ENCODE assay signal across 1 cellular context in the genomic region with DNA sequence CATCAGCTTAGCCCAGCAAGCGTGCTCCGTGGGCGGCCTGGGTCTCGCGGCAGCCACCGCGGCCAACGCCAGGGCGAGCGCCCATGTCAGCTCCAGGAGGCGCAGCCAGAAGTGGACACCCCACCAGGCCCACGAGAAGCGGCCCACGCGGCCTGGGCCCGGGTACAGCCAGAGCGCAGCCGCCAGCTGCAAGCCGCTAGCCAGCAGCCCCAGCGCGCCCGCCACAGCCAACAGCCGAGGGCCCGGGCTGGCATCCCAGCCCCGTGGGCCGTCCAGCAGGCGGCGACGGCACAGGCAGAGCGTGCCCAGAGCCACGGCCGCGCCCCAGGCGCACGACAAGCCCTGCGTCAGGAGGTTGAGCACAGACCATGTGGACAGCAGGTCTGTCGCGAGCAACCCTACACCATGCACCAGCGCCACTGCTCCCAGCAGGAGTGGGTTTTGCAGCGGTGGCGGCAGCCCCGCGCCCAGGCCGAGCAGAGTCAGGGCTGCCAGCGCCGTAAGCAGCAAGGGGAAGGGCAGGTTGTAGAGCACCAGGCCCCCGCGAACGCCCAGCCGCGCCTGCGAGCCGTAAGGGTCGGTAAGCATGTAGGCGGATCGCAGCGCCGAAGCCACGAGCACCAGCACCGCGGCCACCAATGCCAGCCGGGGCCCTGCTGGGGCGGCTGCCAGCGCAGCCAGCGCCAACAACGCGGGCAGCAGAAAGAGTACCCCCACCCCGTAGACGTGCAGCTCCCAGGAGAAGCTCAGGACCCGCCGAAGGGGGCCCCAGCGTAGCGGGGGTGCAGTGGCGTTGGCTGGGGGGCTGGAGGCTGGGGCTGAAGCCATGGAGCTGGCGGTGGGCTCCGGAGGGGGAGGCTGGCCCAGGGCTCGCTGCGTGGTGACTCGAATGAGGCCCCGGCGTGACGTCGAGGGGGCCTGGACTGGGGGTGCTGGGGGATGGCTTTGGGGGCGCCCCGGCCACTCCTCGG.
A peak's percentile ranks its signal among the peaks of the same experiment; 100 is the strongest.
TF ChIP-seq lines count a peak whose summit lies in the region.

No MANE protein-coding gene starts in this region.

TF ChIP-seq in WTC11, 78 proteins besides CTCF, POLR2A, EP300 and RAD21 (continued from another document):
- TF ChIP-seq, protein P1, sequence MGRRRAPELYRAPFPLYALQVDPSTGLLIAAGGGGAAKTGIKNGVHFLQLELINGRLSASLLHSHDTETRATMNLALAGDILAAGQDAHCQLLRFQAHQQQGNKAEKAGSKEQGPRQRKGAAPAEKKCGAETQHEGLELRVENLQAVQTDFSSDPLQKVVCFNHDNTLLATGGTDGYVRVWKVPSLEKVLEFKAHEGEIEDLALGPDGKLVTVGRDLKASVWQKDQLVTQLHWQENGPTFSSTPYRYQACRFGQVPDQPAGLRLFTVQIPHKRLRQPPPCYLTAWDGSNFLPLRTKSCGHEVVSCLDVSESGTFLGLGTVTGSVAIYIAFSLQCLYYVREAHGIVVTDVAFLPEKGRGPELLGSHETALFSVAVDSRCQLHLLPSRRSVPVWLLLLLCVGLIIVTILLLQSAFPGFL (CRISPR knock-in tag; IDR thresholded peaks at IDR 0.05; ENCODE audit: borderline replicate concordance): peak; percentile 19; the same call in 1 of the 2 replicates
- TF ChIP-seq NFYB (CRISPR knock-in tag; conservative IDR thresholded peaks at IDR 0.05; ENCODE audit: low read depth): 0 out of 2 replicates have a peak, but pooled peaks have one; percentile 12
- TF ChIP-seq, protein P2, sequence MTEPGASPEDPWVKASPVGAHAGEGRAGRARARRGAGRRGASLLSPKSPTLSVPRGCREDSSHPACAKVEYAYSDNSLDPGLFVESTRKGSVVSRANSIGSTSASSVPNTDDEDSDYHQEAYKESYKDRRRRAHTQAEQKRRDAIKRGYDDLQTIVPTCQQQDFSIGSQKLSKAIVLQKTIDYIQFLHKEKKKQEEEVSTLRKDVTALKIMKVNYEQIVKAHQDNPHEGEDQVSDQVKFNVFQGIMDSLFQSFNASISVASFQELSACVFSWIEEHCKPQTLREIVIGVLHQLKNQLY (CRISPR knock-in tag; IDR thresholded peaks at IDR 0.05): 0 out of 2 replicates have a peak, but pooled peaks have one; percentile 27
- TF ChIP-seq ATF1 (CRISPR knock-in tag; IDR thresholded peaks at IDR 0.05): no peak
- TF ChIP-seq, protein P3, sequence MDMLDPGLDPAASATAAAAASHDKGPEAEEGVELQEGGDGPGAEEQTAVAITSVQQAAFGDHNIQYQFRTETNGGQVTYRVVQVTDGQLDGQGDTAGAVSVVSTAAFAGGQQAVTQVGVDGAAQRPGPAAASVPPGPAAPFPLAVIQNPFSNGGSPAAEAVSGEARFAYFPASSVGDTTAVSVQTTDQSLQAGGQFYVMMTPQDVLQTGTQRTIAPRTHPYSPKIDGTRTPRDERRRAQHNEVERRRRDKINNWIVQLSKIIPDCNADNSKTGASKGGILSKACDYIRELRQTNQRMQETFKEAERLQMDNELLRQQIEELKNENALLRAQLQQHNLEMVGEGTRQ (CRISPR knock-in tag; IDR thresholded peaks at IDR 0.05): peak; percentile 55; the same call in 1 of the 2 replicates
- TF ChIP-seq, protein P4, sequence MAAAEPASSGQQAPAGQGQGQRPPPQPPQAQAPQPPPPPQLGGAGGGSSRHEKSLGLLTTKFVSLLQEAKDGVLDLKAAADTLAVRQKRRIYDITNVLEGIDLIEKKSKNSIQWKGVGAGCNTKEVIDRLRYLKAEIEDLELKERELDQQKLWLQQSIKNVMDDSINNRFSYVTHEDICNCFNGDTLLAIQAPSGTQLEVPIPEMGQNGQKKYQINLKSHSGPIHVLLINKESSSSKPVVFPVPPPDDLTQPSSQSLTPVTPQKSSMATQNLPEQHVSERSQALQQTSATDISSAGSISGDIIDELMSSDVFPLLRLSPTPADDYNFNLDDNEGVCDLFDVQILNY (CRISPR knock-in tag; IDR thresholded peaks at IDR 0.05): peak; percentile 61; the same call in 1 of the 2 replicates
- 0 out of 2 replicates have a peak, but pooled peaks have one; percentile 22 for TF ChIP-seq CREB1 (CRISPR knock-in tag; IDR thresholded peaks at IDR 0.05)
- no peak for TF ChIP-seq CREM (CRISPR knock-in tag; IDR thresholded peaks at IDR 0.05)
- TF ChIP-seq ZNF396 (CRISPR knock-in tag; IDR thresholded peaks at IDR 0.05; ENCODE audit: borderline replicate concordance): no peak
- TF ChIP-seq NFE2L1 (CRISPR knock-in tag; IDR thresholded peaks at IDR 0.05): peak; percentile 70; the same call in 1 of the 2 replicates
- TF ChIP-seq, protein P5, sequence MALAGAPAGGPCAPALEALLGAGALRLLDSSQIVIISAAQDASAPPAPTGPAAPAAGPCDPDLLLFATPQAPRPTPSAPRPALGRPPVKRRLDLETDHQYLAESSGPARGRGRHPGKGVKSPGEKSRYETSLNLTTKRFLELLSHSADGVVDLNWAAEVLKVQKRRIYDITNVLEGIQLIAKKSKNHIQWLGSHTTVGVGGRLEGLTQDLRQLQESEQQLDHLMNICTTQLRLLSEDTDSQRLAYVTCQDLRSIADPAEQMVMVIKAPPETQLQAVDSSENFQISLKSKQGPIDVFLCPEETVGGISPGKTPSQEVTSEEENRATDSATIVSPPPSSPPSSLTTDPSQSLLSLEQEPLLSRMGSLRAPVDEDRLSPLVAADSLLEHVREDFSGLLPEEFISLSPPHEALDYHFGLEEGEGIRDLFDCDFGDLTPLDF (CRISPR knock-in tag; IDR thresholded peaks at IDR 0.05): no peak
- TF ChIP-seq, protein P6, sequence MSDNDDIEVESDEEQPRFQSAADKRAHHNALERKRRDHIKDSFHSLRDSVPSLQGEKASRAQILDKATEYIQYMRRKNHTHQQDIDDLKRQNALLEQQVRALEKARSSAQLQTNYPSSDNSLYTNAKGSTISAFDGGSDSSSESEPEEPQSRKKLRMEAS (CRISPR knock-in tag; IDR thresholded peaks at IDR 0.05): peak; percentile 81
- TF ChIP-seq, protein P7, sequence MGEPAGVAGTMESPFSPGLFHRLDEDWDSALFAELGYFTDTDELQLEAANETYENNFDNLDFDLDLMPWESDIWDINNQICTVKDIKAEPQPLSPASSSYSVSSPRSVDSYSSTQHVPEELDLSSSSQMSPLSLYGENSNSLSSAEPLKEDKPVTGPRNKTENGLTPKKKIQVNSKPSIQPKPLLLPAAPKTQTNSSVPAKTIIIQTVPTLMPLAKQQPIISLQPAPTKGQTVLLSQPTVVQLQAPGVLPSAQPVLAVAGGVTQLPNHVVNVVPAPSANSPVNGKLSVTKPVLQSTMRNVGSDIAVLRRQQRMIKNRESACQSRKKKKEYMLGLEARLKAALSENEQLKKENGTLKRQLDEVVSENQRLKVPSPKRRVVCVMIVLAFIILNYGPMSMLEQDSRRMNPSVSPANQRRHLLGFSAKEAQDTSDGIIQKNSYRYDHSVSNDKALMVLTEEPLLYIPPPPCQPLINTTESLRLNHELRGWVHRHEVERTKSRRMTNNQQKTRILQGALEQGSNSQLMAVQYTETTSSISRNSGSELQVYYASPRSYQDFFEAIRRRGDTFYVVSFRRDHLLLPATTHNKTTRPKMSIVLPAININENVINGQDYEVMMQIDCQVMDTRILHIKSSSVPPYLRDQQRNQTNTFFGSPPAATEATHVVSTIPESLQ (CRISPR knock-in tag; IDR thresholded peaks at IDR 0.05): no peak
- TF ChIP-seq TP53 (CRISPR knock-in tag; IDR thresholded peaks at IDR 0.05): 0 out of 2 replicates have a peak, but pooled peaks have one; percentile 52
- TF ChIP-seq, protein P8, sequence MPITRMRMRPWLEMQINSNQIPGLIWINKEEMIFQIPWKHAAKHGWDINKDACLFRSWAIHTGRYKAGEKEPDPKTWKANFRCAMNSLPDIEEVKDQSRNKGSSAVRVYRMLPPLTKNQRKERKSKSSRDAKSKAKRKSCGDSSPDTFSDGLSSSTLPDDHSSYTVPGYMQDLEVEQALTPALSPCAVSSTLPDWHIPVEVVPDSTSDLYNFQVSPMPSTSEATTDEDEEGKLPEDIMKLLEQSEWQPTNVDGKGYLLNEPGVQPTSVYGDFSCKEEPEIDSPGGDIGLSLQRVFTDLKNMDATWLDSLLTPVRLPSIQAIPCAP (CRISPR knock-in tag; IDR thresholded peaks at IDR 0.05): peak; percentile 38; the same call in 1 of the 2 replicates
- no peak for TF ChIP-seq OVOL2 (CRISPR knock-in tag; IDR thresholded peaks at IDR 0.05; ENCODE audit: borderline replicate concordance)
- TF ChIP-seq, protein P9, sequence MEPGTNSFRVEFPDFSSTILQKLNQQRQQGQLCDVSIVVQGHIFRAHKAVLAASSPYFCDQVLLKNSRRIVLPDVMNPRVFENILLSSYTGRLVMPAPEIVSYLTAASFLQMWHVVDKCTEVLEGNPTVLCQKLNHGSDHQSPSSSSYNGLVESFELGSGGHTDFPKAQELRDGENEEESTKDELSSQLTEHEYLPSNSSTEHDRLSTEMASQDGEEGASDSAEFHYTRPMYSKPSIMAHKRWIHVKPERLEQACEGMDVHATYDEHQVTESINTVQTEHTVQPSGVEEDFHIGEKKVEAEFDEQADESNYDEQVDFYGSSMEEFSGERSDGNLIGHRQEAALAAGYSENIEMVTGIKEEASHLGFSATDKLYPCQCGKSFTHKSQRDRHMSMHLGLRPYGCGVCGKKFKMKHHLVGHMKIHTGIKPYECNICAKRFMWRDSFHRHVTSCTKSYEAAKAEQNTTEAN (CRISPR knock-in tag; IDR thresholded peaks at IDR 0.05): 0 out of 2 replicates have a peak, but pooled peaks have one; percentile 71
- TF ChIP-seq, protein P10, sequence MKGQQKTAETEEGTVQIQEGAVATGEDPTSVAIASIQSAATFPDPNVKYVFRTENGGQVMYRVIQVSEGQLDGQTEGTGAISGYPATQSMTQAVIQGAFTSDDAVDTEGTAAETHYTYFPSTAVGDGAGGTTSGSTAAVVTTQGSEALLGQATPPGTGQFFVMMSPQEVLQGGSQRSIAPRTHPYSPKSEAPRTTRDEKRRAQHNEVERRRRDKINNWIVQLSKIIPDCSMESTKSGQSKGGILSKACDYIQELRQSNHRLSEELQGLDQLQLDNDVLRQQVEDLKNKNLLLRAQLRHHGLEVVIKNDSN (CRISPR knock-in tag; IDR thresholded peaks at IDR 0.05): peak; percentile 53; the same call in 1 of the 2 replicates
- TF ChIP-seq ESRRA (CRISPR knock-in tag; IDR thresholded peaks at IDR 0.05; ENCODE audit: borderline replicate concordance): no peak
- TF ChIP-seq MXD4 (CRISPR knock-in tag; IDR thresholded peaks at IDR 0.05; ENCODE audit: borderline replicate concordance): no peak
- TF ChIP-seq ZNF138 (CRISPR knock-in tag; conservative IDR thresholded peaks at IDR 0.05): no peak
- TF ChIP-seq NFATC4 (CRISPR knock-in tag; IDR thresholded peaks at IDR 0.05): no peak
- peak; percentile 17; the same call in 1 of the 2 replicates for TF ChIP-seq FOXP1 (CRISPR knock-in tag; IDR thresholded peaks at IDR 0.05; ENCODE audit: borderline replicate concordance)
